Comparison of ENCODE assay signal across 15 cellular contexts in the genomic region with DNA sequence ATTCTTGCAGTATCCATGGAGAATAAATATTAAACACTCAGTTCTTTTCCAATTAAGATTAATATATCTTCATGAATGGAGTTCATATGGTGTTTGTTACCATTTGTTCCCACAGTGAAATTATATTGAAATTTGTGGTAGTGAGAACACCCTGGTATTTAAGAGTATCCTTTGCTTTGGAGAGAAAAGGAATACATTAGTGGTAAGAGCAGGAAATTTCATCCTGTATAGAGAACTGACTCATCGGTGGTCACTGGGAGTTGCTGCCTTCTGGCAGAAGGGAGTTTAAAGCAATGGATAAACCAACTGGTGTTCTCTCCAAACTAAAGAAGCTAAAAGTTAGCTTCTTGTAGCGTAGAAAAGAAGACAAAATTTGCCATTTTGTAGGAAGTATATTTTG.
DNase-seq lines count a peak whose midpoint lies in the region; ATAC-seq, FAIRE-seq and TF ChIP-seq lines count a peak whose summit lies in the region.
"Had no signal": no experiment of that assay in that cellular context is flagged by ENCODE, and none has a peak within 500 bp of the region (broad histone marks: within the 10 kb centered on the region; RNA-seq: fewer than 3 reads in every experiment).

No MANE protein-coding gene starts in this region.

- POLR2A ChIA-PET in A549 (lab: Yijun Ruan, JAX), result no interaction called here

- no peak for TF ChIP-seq EP300 in A549 (IDR thresholded peaks at IDR 0.05)

- TF ChIP-seq RAD21 in A549 (conservative IDR thresholded peaks at IDR 0.05 in 1 of 2, IDR thresholded peaks at IDR 0.05 in 1 of 2), result no peak

- H3K36me3 ChIP-seq in adipocyte (ENCODE audit: control insufficient read depth, insufficient read depth, low read length, severe bottlenecking), result peaks cover 41% of the 10 kb centered on the region

- no peak for TF ChIP-seq POLR2A in A549 (IDR thresholded peaks at IDR 0.05; ENCODE audit: low read length)

- DNase-seq in A549 (ENCODE audit: low read depth in 1 of 2, low spot score in 1 of 2) (no peak), HCEC 1CT (peak; percentile 76), adipocyte (ENCODE audit: low read depth) (peak; percentile 67), fibroblast of villous mesenchyme (ENCODE audit: low read depth) (peak; percentile 66), NCI-H1436 (lab: John Stamatoyannopoulos, UW) (no peak), NCI-H1092 treated with DMSO at 0.1 percent for 48 hours (lab: John Stamatoyannopoulos, UW) (no peak), DMS114 treated with DMSO at 0.1 percent for 48 hours (lab: John Stamatoyannopoulos, UW; ENCODE audit: unreplicated experiment) (no peak)
- DNase-seq: activated T-cell treated with anti-CD3 and anti-CD28 coated beads for 4 hours; AML-193; DMS79 treated with DMSO at 0.1 percent for 48 hours; effector memory CD8-positive, alpha-beta T cell; NCI-H1694 treated with DMSO at 0.1 percent for 48 hours; pancreas; stimulated activated CD4-positive, alpha-beta T cell treated with anti-CD3 and anti-CD28 coated beads, Interleukin-1b, Interleukin-23, amount 100 ng/mL, for 48 hours had no signal

- TF ChIP-seq CTCF in A549 (IDR thresholded peaks at IDR 0.05) (no peak), fibroblast of villous mesenchyme (IDR thresholded peaks at IDR 0.05; ENCODE audit: insufficient read depth, low read depth, low read length) (no peak)

- no peak overlapping the region for H3K9ac ChIP-seq in adipocyte (ENCODE audit: low read length)

- H3K4me2 ChIP-seq in A549, result no peak overlapping the region

- H3K27me3 ChIP-seq in adipocyte (replicated peaks; ENCODE audit: control insufficient read depth, insufficient read depth, low read length), result no peaks in the 10 kb centered on the region
- H3K27me3 ChIP-seq: pancreas had no signal

- CTCF ChIA-PET in A549 (lab: Yijun Ruan, JAX), result interaction anchor here (1.2 to 1.8 kb wide), 2 partner anchors 10 to 188 kb away, joined by 4 read pairs; no protein-coding TSS in a partner anchor

- no peaks in the 10 kb centered on the region for H3K9me3 ChIP-seq in A549
- peaks cover 2% of the 10 kb centered on the region for H3K9me3 ChIP-seq in adipocyte (ENCODE audit: control insufficient read depth, low read length)
- H3K9me3 ChIP-seq: pancreas had no signal

- H3K4me3 ChIP-seq in A549 (no peak overlapping the region), adipocyte (ENCODE audit: low read length) (no peak overlapping the region), fibroblast of villous mesenchyme (ENCODE audit: low read depth, low read length) (no peak overlapping the region)
- H3K4me3 ChIP-seq: pancreas had no signal

- 87% methylated on average over 2 of the region's 2 CpGs for WGBS in A549 (ENCODE audit: missing lambda C conversion rate)

- no peak for FAIRE-seq in A549 (lab: Jason Lieb, UNC)

- no peak overlapping the region for H3K27ac ChIP-seq in A549
- H3K27ac ChIP-seq: pancreas had no signal

- H3K4me1 ChIP-seq in A549 (peaks cover 26% of the 10 kb centered on the region; the same call in 2 of the 3 replicates), adipocyte (ENCODE audit: control insufficient read depth, insufficient read depth, low read length) (peaks cover 24% of the 10 kb centered on the region)

- ATAC-seq in A549 (0 out of 6 replicates have a peak, but pooled peaks have one; percentile 21 to 48), GM19023 (IDR thresholded peaks at IDR 0.05; ENCODE audit: unreplicated experiment) (no peak)
- ATAC-seq: effector memory CD8-positive, alpha-beta T cell had no signal

TF ChIP-seq in A549, 52 proteins besides CTCF, POLR2A, EP300 and RAD21:
- TF ChIP-seq NFE2L2 (conservative IDR thresholded peaks at IDR 0.05; ENCODE audit: low read length), result no peak
- TF ChIP-seq, protein P1, sequence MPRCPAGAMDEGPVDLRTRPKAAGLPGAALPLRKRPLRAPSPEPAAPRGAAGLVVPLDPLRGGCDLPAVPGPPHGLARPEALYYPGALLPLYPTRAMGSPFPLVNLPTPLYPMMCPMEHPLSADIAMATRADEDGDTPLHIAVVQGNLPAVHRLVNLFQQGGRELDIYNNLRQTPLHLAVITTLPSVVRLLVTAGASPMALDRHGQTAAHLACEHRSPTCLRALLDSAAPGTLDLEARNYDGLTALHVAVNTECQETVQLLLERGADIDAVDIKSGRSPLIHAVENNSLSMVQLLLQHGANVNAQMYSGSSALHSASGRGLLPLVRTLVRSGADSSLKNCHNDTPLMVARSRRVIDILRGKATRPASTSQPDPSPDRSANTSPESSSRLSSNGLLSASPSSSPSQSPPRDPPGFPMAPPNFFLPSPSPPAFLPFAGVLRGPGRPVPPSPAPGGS (IDR thresholded peaks at IDR 0.05), result no peak
- TF ChIP-seq HOXB5 (CRISPR knock-in tag; IDR thresholded peaks at IDR 0.05), result no peak
- TF ChIP-seq KDM1A (IDR thresholded peaks at IDR 0.05; ENCODE audit: low read depth), result no peak
- TF ChIP-seq, protein P2, sequence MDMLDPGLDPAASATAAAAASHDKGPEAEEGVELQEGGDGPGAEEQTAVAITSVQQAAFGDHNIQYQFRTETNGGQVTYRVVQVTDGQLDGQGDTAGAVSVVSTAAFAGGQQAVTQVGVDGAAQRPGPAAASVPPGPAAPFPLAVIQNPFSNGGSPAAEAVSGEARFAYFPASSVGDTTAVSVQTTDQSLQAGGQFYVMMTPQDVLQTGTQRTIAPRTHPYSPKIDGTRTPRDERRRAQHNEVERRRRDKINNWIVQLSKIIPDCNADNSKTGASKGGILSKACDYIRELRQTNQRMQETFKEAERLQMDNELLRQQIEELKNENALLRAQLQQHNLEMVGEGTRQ (IDR thresholded peaks at IDR 0.05), result no peak
- TF ChIP-seq EHF (CRISPR knock-in tag; IDR thresholded peaks at IDR 0.05), result no peak
- TF ChIP-seq HOXA7 (CRISPR knock-in tag; IDR thresholded peaks at IDR 0.05), result no peak
- TF ChIP-seq, protein P3, sequence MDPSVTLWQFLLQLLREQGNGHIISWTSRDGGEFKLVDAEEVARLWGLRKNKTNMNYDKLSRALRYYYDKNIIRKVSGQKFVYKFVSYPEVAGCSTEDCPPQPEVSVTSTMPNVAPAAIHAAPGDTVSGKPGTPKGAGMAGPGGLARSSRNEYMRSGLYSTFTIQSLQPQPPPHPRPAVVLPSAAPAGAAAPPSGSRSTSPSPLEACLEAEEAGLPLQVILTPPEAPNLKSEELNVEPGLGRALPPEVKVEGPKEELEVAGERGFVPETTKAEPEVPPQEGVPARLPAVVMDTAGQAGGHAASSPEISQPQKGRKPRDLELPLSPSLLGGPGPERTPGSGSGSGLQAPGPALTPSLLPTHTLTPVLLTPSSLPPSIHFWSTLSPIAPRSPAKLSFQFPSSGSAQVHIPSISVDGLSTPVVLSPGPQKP (IDR thresholded peaks at IDR 0.05; ENCODE audit: low read depth, low read length), result no peak
- TF ChIP-seq, protein P4, sequence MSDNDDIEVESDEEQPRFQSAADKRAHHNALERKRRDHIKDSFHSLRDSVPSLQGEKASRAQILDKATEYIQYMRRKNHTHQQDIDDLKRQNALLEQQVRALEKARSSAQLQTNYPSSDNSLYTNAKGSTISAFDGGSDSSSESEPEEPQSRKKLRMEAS (IDR thresholded peaks at IDR 0.05), result no peak
- no peak for TF ChIP-seq MYC (IDR thresholded peaks at IDR 0.05; ENCODE audit: borderline replicate concordance, low read length)
- TF ChIP-seq CHD2 (IDR thresholded peaks at IDR 0.05; ENCODE audit: low read length, partially characterized antibody), result no peak
- TF ChIP-seq CBX8 (IDR thresholded peaks at IDR 0.05), result no peak
- TF ChIP-seq TP53 (CRISPR knock-in tag; IDR thresholded peaks at IDR 0.05), result no peak
- TF ChIP-seq KDM5A (IDR thresholded peaks at IDR 0.05), result no peak
- TF ChIP-seq CEBPB (IDR thresholded peaks at IDR 0.05), result no peak
- no peak for TF ChIP-seq RCOR1 (IDR thresholded peaks at IDR 0.05; ENCODE audit: low read depth, low read length)
- TF ChIP-seq HEYL (CRISPR knock-in tag; IDR thresholded peaks at IDR 0.05), result no peak
- TF ChIP-seq, protein P5, sequence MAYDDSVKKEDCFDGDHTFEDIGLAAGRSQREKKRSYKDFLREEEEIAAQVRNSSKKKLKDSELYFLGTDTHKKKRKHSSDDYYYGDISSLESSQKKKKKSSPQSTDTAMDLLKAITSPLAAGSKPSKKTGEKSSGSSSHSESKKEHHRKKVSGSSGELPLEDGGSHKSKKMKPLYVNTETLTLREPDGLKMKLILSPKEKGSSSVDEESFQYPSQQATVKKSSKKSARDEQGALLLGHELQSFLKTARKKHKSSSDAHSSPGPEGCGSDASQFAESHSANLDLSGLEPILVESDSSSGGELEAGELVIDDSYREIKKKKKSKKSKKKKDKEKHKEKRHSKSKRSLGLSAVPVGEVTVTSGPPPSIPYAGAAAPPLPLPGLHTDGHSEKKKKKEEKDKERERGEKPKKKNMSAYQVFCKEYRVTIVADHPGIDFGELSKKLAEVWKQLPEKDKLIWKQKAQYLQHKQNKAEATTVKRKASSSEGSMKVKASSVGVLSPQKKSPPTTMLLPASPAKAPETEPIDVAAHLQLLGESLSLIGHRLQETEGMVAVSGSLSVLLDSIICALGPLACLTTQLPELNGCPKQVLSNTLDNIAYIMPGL (CRISPR knock-in tag; IDR thresholded peaks at IDR 0.05; ENCODE audit: borderline replicate concordance), result no peak

Comparison
In these comparisons a context has a peak if more than half of its experiments do, and no peak if none do; other contexts are left out.
1. DNase-seq: peak in HCEC 1CT (single experiment), adipocyte (single experiment) and fibroblast of villous mesenchyme (single experiment); none in A549 (0 of 2), NCI-H1436 (single experiment), NCI-H1092 treated with DMSO at 0.1 percent for 48 hours (single experiment) and DMS114 treated with DMSO at 0.1 percent for 48 hours (single experiment).